ENCODE assay signal across 1 cellular context in genomic region chr3:149658444-149659172, GRCh38.
TF ChIP-seq lines count a peak whose summit lies in the region.

No MANE protein-coding gene starts in this region.

TF ChIP-seq in liver, 16 proteins besides CTCF, POLR2A, EP300 and RAD21 (continued from another document):
- TF ChIP-seq ZBTB33 (IDR thresholded peaks at IDR 0.05), result no peak
